In genomic region chr13:26719356-26719945, GRCh38 we compare ENCODE assay signal across 8 cellular contexts. TPM values are rescaled to one million over a fixed set of nuclear protein-coding genes. Genes with fewer than 3 reads are reported as not detected.
DNase-seq lines count a peak whose midpoint lies in the region; ATAC-seq and TF ChIP-seq lines count a peak whose summit lies in the region.

No MANE protein-coding gene starts in this region.

- peak; percentile 48 for TF ChIP-seq CTCF in choroid plexus epithelial cell (conservative IDR thresholded peaks at IDR 0.05; ENCODE audit: low read depth, low read length)

- DNase-seq in A172 (ENCODE audit: low spot score) (peak; percentile 2), H7 (peak; percentile 49), NCI-H524 treated with DMSO at 0.1 percent for 48 hours (lab: John Stamatoyannopoulos, UW) (peak; percentile 97), choroid plexus epithelial cell (ENCODE audit: low read depth) (peak; percentile 37), substantia nigra (lab: John Stamatoyannopoulos, UW) (no peak)
- no peak for DNase-seq in activated CD4-positive, alpha-beta T cell treated with anti-CD3 and anti-CD28 coated beads for 4 hours

- H3K27me3 ChIP-seq in H7 (ENCODE audit: control insufficient read depth, insufficient read depth, low read length), result no peaks in the 10 kb centered on the region

- H3K36me3 ChIP-seq in H7 (replicated peaks; ENCODE audit: control insufficient read depth, insufficient read depth, low read length), result no peaks in the 10 kb centered on the region

- ATAC-seq in HG03139 (IDR thresholded peaks at IDR 0.05; ENCODE audit: unreplicated experiment), result no peak
- ATAC-seq in GM18861 (IDR thresholded peaks at IDR 0.05; ENCODE audit: unreplicated experiment), result no peak

- H3K27ac ChIP-seq in substantia nigra (ENCODE audit: low read depth, low read length, poor library complexity, severe bottlenecking), result no peak overlapping the region

- H3K4me3 ChIP-seq in H7 (ENCODE audit: insufficient read depth, low read depth, low read length) (no peak overlapping the region), choroid plexus epithelial cell (ENCODE audit: low read depth, low read length) (no peak overlapping the region)

RNA-seq across cellular contexts. Expression of gene GPR12, which starts 41.1 kb away (rescaled TPM):
- total RNA-seq in A172 (2014; rRNA removed; shearing (Covaris generic)), result not detected in 2 replicates
- total RNA-seq in H7 (2014; rRNA removed; shearing (Covaris generic)), result not detected in 2 replicates

Comparison
In these comparisons a context has a peak if more than half of its experiments do, and no peak if none do; other contexts are left out.
1. DNase-seq: peak in A172 (single experiment), H7 (single experiment), NCI-H524 treated with DMSO at 0.1 percent for 48 hours (single experiment) and choroid plexus epithelial cell (single experiment); none in substantia nigra (0 of 49) and activated CD4-positive, alpha-beta T cell treated with anti-CD3 and anti-CD28 coated beads for 4 hours (0 of 2).